In genomic region chr18:13267517-13267916, GRCh38 we compare ENCODE assay signal across 15 cellular contexts. TPM values are rescaled to one million over a fixed set of nuclear protein-coding genes. Genes with fewer than 3 reads are reported as not detected.
DNase-seq lines count a peak whose midpoint lies in the region; ATAC-seq, FAIRE-seq and TF ChIP-seq lines count a peak whose summit lies in the region.
"Had no signal": no experiment of that assay in that cellular context is flagged by ENCODE, and none has a peak within 500 bp of the region (broad histone marks: within the 10 kb centered on the region; RNA-seq: fewer than 3 reads in every experiment).

No MANE protein-coding gene starts in this region.

- H3K27me3 ChIP-seq in right cardiac atrium (ENCODE audit: control insufficient read depth, insufficient read depth) = no peaks in the 10 kb centered on the region
- no peaks in the 10 kb centered on the region for H3K27me3 ChIP-seq in stomach smooth muscle (ENCODE audit: control insufficient read depth in 1 of 2, insufficient read depth in 2 of 2, low read length in 2 of 2)
- H3K27me3 ChIP-seq in HepG2 (ENCODE audit: control insufficient read depth in 1 of 2, insufficient read depth in 2 of 2, low read length in 2 of 2) = no peaks in the 10 kb centered on the region
- H3K27me3 ChIP-seq: upper lobe of left lung had no signal

- in situ Hi-C loops in HepG2 (cut with HindIII; ENCODE audit: extremely low pct_ligation_motif_present, low pct_unique_long_range_greater_than_20kb) = no loop called here

- H3K4me2 ChIP-seq in HepG2 (ENCODE audit: low read depth, low read length) = no peak overlapping the region

- TF ChIP-seq EP300 in HepG2 (IDR thresholded peaks at IDR 0.05; ENCODE audit: low read depth in 2 of 2, low read length in 2 of 2) = no peak
- TF ChIP-seq EP300 in HepG2 (CRISPR knock-in tag; IDR thresholded peaks at IDR 0.05; ENCODE audit: borderline replicate concordance) = no peak

- no peak for TF ChIP-seq POLR2A in HepG2 (IDR thresholded peaks at IDR 0.05; ENCODE audit: insufficient read depth in 1 of 2, low read depth in 2 of 2, low read length in 2 of 2)

- no peak for ATAC-seq in activated CD8-positive, alpha-beta T cell treated with anti-CD3 and anti-CD28 coated beads, Interleukin-2, amount 10 ng/mL, durations not matched to agents 7 days and 5 days
- no peak for ATAC-seq in right cardiac atrium
- ATAC-seq in HepG2 = no peak
- no peak for ATAC-seq in GM18873 (IDR thresholded peaks at IDR 0.05; ENCODE audit: low FRiP score, unreplicated experiment)
- no peak for ATAC-seq in HG02852 (IDR thresholded peaks at IDR 0.05; ENCODE audit: unreplicated experiment)

- POLR2A ChIA-PET in activated CD4-positive, alpha-beta T cell treated with anti-CD3 and anti-CD28 coated beads, Interleukin-2, amount 10 ng/mL, durations not matched to agents 7 days and 5 days (lab: Charles Lee) = no interaction called here
- POLR2A ChIA-PET in activated CD8-positive, alpha-beta T cell treated with anti-CD3 and anti-CD28 coated beads, Interleukin-2, amount 10 ng/mL, durations not matched to agents 7 days and 5 days (lab: Charles Lee) = interaction anchor here (1.3 kb wide), 1 partner anchor 11 kb away, joined by 3 read pairs; no protein-coding TSS in a partner anchor
- POLR2A ChIA-PET in HepG2 (lab: Yijun Ruan, JAX) = no interaction called here

- no peaks in the 10 kb centered on the region for H3K27me3 Mint-ChIP-seq in activated CD4-positive, alpha-beta T cell treated with anti-CD3 and anti-CD28 coated beads, Interleukin-2, amount 10 ng/mL, durations not matched to agents 7 days and 5 days
- H3K27me3 Mint-ChIP-seq in activated CD8-positive, alpha-beta T cell treated with anti-CD3 and anti-CD28 coated beads, Interleukin-2, amount 10 ng/mL, durations not matched to agents 7 days and 5 days (ENCODE audit: low read depth) = no peaks in the 10 kb centered on the region

- H3K9ac ChIP-seq in stomach smooth muscle (ENCODE audit: low read length in 2 of 2) (peak overlapping the region; percentile 2 to 48), HepG2 (ENCODE audit: insufficient read depth, low read depth, low read length) (no peak overlapping the region)

- CTCF ChIA-PET in activated CD4-positive, alpha-beta T cell treated with anti-CD3 and anti-CD28 coated beads, Interleukin-2, amount 10 ng/mL, durations not matched to agents 7 days and 5 days (lab: Charles Lee) = interaction anchor here (0.9 kb wide), 1 partner anchor 14 kb away, joined by 3 read pairs; no protein-coding TSS in a partner anchor
- CTCF ChIA-PET in activated CD8-positive, alpha-beta T cell treated with anti-CD3 and anti-CD28 coated beads, Interleukin-2, amount 10 ng/mL, durations not matched to agents 7 days and 5 days (lab: Charles Lee) = interaction anchor here (0.9 to 4.9 kb wide), 4 partner anchors 12 to 108 kb away, joined by 3 to 31 read pairs (median 5); no protein-coding TSS in a partner anchor
- CTCF ChIA-PET in HepG2 (lab: Yijun Ruan, JAX; ENCODE audit: low intra/inter-chr PET ratio, low total read pairs) = no interaction called here

- no peak for TF ChIP-seq RAD21 in HepG2 (CRISPR knock-in tag; IDR thresholded peaks at IDR 0.05)

- intact Hi-C loops in right cardiac atrium (cut with DNase I) (loop anchor here in 3 of 4 donors (5.0 kb wide), 2 partner anchors 35 to 45 kb away; no protein-coding TSS in a partner anchor), HepG2 (cut with micrococcal nuclease; ENCODE audit: unreplicated experiment) (no loop called here)

- H3K4me1 ChIP-seq in right cardiac atrium (ENCODE audit: control insufficient read depth, insufficient read depth, low read length) = peaks cover 27% of the 10 kb centered on the region
- H3K4me1 ChIP-seq in stomach smooth muscle (ENCODE audit: control insufficient read depth, insufficient read depth, low read length) = peaks cover 85% of the 10 kb centered on the region
- peaks cover 28% of the 10 kb centered on the region for H3K4me1 ChIP-seq in HepG2 (ENCODE audit: insufficient read depth, low read length)

- peak overlapping the region; percentile 88 for H3K27ac Mint-ChIP-seq in activated CD4-positive, alpha-beta T cell treated with anti-CD3 and anti-CD28 coated beads, Interleukin-2, amount 10 ng/mL, durations not matched to agents 7 days and 5 days
- peak overlapping the region; percentile 79 for H3K27ac Mint-ChIP-seq in activated CD8-positive, alpha-beta T cell treated with anti-CD3 and anti-CD28 coated beads, Interleukin-2, amount 10 ng/mL, durations not matched to agents 7 days and 5 days

- H3K36me3 ChIP-seq in stomach smooth muscle (ENCODE audit: control insufficient read depth in 2 of 2, insufficient read depth in 2 of 2, low read length in 2 of 2) = no peaks in the 10 kb centered on the region
- no peaks in the 10 kb centered on the region for H3K36me3 ChIP-seq in HepG2 (replicated peaks in 1 of 2; ENCODE audit: control insufficient read depth in 1 of 2, insufficient read depth in 2 of 2, low read length in 2 of 2)
- H3K36me3 ChIP-seq: upper lobe of left lung had no signal

- H3K36me3 Mint-ChIP-seq in activated CD4-positive, alpha-beta T cell treated with anti-CD3 and anti-CD28 coated beads, Interleukin-2, amount 10 ng/mL, durations not matched to agents 7 days and 5 days (ENCODE audit: low read depth) = peaks cover 2% of the 10 kb centered on the region
- H3K36me3 Mint-ChIP-seq in activated CD8-positive, alpha-beta T cell treated with anti-CD3 and anti-CD28 coated beads, Interleukin-2, amount 10 ng/mL, durations not matched to agents 7 days and 5 days (ENCODE audit: low read depth) = peaks cover 11% of the 10 kb centered on the region

- FAIRE-seq in HepG2 (lab: Jason Lieb, UNC) = no peak

- DNase-seq in activated CD4-positive, alpha-beta T cell treated with anti-CD3 and anti-CD28 coated beads, Interleukin-2, amount 10 ng/mL, durations not matched to agents 7 days and 5 days = no peak
- no peak for DNase-seq in activated CD4-positive, alpha-beta T cell treated with anti-CD3 and anti-CD28 coated beads for 4 hours
- DNase-seq in activated CD8-positive, alpha-beta T cell treated with anti-CD3 and anti-CD28 coated beads, Interleukin-2, amount 10 ng/mL, durations not matched to agents 7 days and 5 days = no peak
- DNase-seq in right cardiac atrium (no peak), HepG2 (ENCODE audit: low spot score) (no peak)
- DNase-seq: aorta; DMS79 treated with DMSO at 0.1 percent for 48 hours; KG1; NCI-H2107; RPMI8226; stimulated activated CD4-positive, alpha-beta T cell treated with anti-CD3 and anti-CD28 coated beads, Interleukin-2, amount 100 ng/mL, for 48 hours; upper lobe of left lung had no signal

- H3K27ac ChIP-seq in right cardiac atrium (ENCODE audit: low read length) (peak overlapping the region; percentile 75), stomach smooth muscle (ENCODE audit: low read length) (peak overlapping the region; percentile 86), HepG2 (ENCODE audit: extremely low read length, insufficient read depth, low read length) (no peak overlapping the region)

- no peaks in the 10 kb centered on the region for H3K9me3 ChIP-seq in right cardiac atrium (ENCODE audit: control insufficient read depth, low read length)
- no peaks in the 10 kb centered on the region for H3K9me3 ChIP-seq in stomach smooth muscle (ENCODE audit: control insufficient read depth in 2 of 2, low read length in 2 of 2)
- H3K9me3 ChIP-seq in HepG2 (ENCODE audit: low read length) = no peaks in the 10 kb centered on the region
- H3K9me3 ChIP-seq: upper lobe of left lung had no signal

- 58% methylated on average over 6 of the region's 6 CpGs for WGBS in right cardiac atrium
- WGBS in HepG2 (ENCODE audit: low lambda C conversion rate) = 93% methylated on average over 6 of the region's 6 CpGs

- H4K20me1 ChIP-seq in HepG2 (ENCODE audit: insufficient read depth, low read length) = 0 out of 2 replicates have a peak, but pooled peaks cover 4% of the 10 kb centered on the region

- no peak for TF ChIP-seq CTCF in HepG2 (CRISPR knock-in tag; IDR thresholded peaks at IDR 0.05)

- BruUV-seq in HepG2 (replicated peaks; lab: Mats Ljungman, UMichigan) = no TSS peak

- peaks cover 2% of the 10 kb centered on the region for H3K79me2 ChIP-seq in HepG2 (ENCODE audit: insufficient read depth, low read length)

- peaks cover 60% of the 10 kb centered on the region for H3K4me1 Mint-ChIP-seq in activated CD4-positive, alpha-beta T cell treated with anti-CD3 and anti-CD28 coated beads, Interleukin-2, amount 10 ng/mL, durations not matched to agents 7 days and 5 days
- H3K4me1 Mint-ChIP-seq in activated CD8-positive, alpha-beta T cell treated with anti-CD3 and anti-CD28 coated beads, Interleukin-2, amount 10 ng/mL, durations not matched to agents 7 days and 5 days (ENCODE audit: low read depth) = peaks cover 56% of the 10 kb centered on the region

- no peak overlapping the region for H2AFZ ChIP-seq in HepG2 (ENCODE audit: low read length)

- no peak overlapping the region for H3K4me3 Mint-ChIP-seq in activated CD4-positive, alpha-beta T cell treated with anti-CD3 and anti-CD28 coated beads, Interleukin-2, amount 10 ng/mL, durations not matched to agents 7 days and 5 days
- no peak overlapping the region for H3K4me3 Mint-ChIP-seq in activated CD8-positive, alpha-beta T cell treated with anti-CD3 and anti-CD28 coated beads, Interleukin-2, amount 10 ng/mL, durations not matched to agents 7 days and 5 days

- H3K4me3 ChIP-seq in right cardiac atrium (ENCODE audit: low read length) = no peak overlapping the region
- peak overlapping the region; percentile 17 to 62 for H3K4me3 ChIP-seq in stomach smooth muscle (ENCODE audit: low read length in 2 of 2)
- H3K4me3 ChIP-seq in HepG2 (replicated peaks in 1 of 3; ENCODE audit: insufficient read depth in 1 of 3, low read depth in 2 of 3, low read length in 3 of 3) = no peak overlapping the region
- H3K4me3 ChIP-seq: upper lobe of left lung had no signal

- H3K9me3 Mint-ChIP-seq in activated CD4-positive, alpha-beta T cell treated with anti-CD3 and anti-CD28 coated beads, Interleukin-2, amount 10 ng/mL, durations not matched to agents 7 days and 5 days = no peaks in the 10 kb centered on the region
- H3K9me3 Mint-ChIP-seq in activated CD8-positive, alpha-beta T cell treated with anti-CD3 and anti-CD28 coated beads, Interleukin-2, amount 10 ng/mL, durations not matched to agents 7 days and 5 days (ENCODE audit: insufficient read depth) = no peaks in the 10 kb centered on the region

RNA-seq across cellular contexts. Expression of gene LDLRAD4, which starts 49.0 kb away (rescaled TPM):
- 10 to 100 TPM; 23.8 to 28.6 TPM for total RNA-seq in activated CD4-positive, alpha-beta T cell treated with anti-CD3 and anti-CD28 coated beads, Interleukin-2, amount 10 ng/mL, durations not matched to agents 7 days and 5 days
- 10 to 100 TPM; 34.3 to 35.7 TPM for total RNA-seq in activated CD8-positive, alpha-beta T cell treated with anti-CD3 and anti-CD28 coated beads, Interleukin-2, amount 10 ng/mL, durations not matched to agents 7 days and 5 days
- total RNA-seq in right cardiac atrium (100 to 1,000 TPM in 1 of 4 donors, 10 to 100 TPM in 3; 46.6 to 159 (median 70.0) TPM), HepG2 (2016; rRNA removed; fragmentation: Illumina TruSeq; extraction: Trizol) (10.4 and 13.6 TPM in 2 replicates)
- polyA plus RNA-seq in right cardiac atrium (25.7 TPM), HepG2 (2011; rRNA removed) (11.8 and 20.9 TPM in 2 replicates)
- 6.1 and 8.9 TPM in 2 replicates for total RNA-seq in HepG2 (2016; cell fraction: cytosol; rRNA removed; fragmentation: Illumina TruSeq; extraction: Trizol; ENCODE audit: low read depth)
- total RNA-seq in HepG2 (2016; cell fraction: insoluble cytoplasmic fraction; rRNA removed; fragmentation: Illumina TruSeq; extraction: Trizol) = 12.4 and 15.9 TPM in 2 replicates
- total RNA-seq in HepG2 (2016; cell fraction: membrane; rRNA removed; fragmentation: Illumina TruSeq; extraction: Trizol) = 11.2 and 12.8 TPM in 2 replicates
- 18.3 and 32.5 TPM in 2 replicates for total RNA-seq in HepG2 (2016; cell fraction: nucleus; rRNA removed; fragmentation: Illumina TruSeq; extraction: Trizol)
- 7.9 and 14.0 TPM in 2 replicates for polyA plus RNA-seq in HepG2 (2011; cell fraction: cytosol; rRNA removed)
- polyA plus RNA-seq in HepG2 (2011; cell fraction: nucleus; rRNA removed) = 35.4 and 60.5 TPM in 2 replicates
- polyA plus RNA-seq in HepG2 (2012) = 7.9 and 15.6 TPM in 2 replicates
- 9.0 and 9.7 TPM in 2 replicates for polyA plus RNA-seq in HepG2 (2016; cell fraction: cytosol; fragmentation: Illumina TruSeq; extraction: Trizol; ENCODE audit: low read depth)
- 12.7 and 13.9 TPM in 2 replicates for polyA plus RNA-seq in HepG2 (2016; cell fraction: insoluble cytoplasmic fraction; fragmentation: Illumina TruSeq; extraction: Trizol; ENCODE audit: low read depth)
- polyA plus RNA-seq in HepG2 (2016; cell fraction: membrane; fragmentation: Illumina TruSeq; extraction: Trizol; ENCODE audit: low read depth) = 12.9 and 14.9 TPM in 2 replicates
- polyA plus RNA-seq in HepG2 (2016; cell fraction: nucleus; fragmentation: Illumina TruSeq; extraction: Trizol; ENCODE audit: insufficient read depth, low read depth) = 20.5 and 30.2 TPM in 2 replicates
- polyA minus RNA-seq in HepG2 (2011; rRNA and poly(A)+ RNA removed; ENCODE audit: low replicate concordance) = 0.19 and 17.1 TPM in 2 replicates
- 5.8 and 10.2 TPM in 2 replicates for polyA minus RNA-seq in HepG2 (2011; cell fraction: cytosol; rRNA and poly(A)+ RNA removed)
- polyA minus RNA-seq in HepG2 (2011; cell fraction: nucleus; rRNA and poly(A)+ RNA removed) = 34.9 and 52.0 TPM in 2 replicates

Comparison
In these comparisons a context has a peak if more than half of its experiments do, and no peak if none do; other contexts are left out.
1. H3K4me3 ChIP-seq: peak in stomach smooth muscle (2 of 2); none in right cardiac atrium (single experiment) and HepG2 (0 of 3).